ENCODE assay signal across 9 cellular contexts in genomic region chr2:72579595-72580180, GRCh38.
DNase-seq lines count a peak whose midpoint lies in the region; ATAC-seq and TF ChIP-seq lines count a peak whose summit lies in the region.
"Had no signal": no experiment of that assay in that cellular context is flagged by ENCODE, and none has a peak within 500 bp of the region (broad histone marks: within the 10 kb centered on the region; RNA-seq: fewer than 3 reads in every experiment).

No MANE protein-coding gene starts in this region.

- TF ChIP-seq POLR2A in body of pancreas (IDR thresholded peaks at IDR 0.05) = no peak

- no peaks in the 10 kb centered on the region for H3K27me3 ChIP-seq in BE2C
- H3K27me3 ChIP-seq in body of pancreas = no peaks in the 10 kb centered on the region

- H3K36me3 ChIP-seq in BE2C (no peaks in the 10 kb centered on the region), body of pancreas (replicated peaks in 1 of 2; ENCODE audit: insufficient read depth in 1 of 2, low read depth in 2 of 2) (no peaks in the 10 kb centered on the region)
- H3K36me3 ChIP-seq: HAP-1 had no signal

- no peaks in the 10 kb centered on the region for H3K4me1 ChIP-seq in BE2C
- no peaks in the 10 kb centered on the region for H3K4me1 ChIP-seq in body of pancreas

- H3K9me3 ChIP-seq in BE2C = no peaks in the 10 kb centered on the region
- H3K9me3 ChIP-seq in body of pancreas = no peaks in the 10 kb centered on the region
- H3K9me3 ChIP-seq: HAP-1 had no signal

- no peak overlapping the region for H3K4me3 ChIP-seq in BE2C (ENCODE audit: low read depth, low read length)
- no peak overlapping the region for H3K4me3 ChIP-seq in body of pancreas
- H3K4me3 ChIP-seq: HAP-1 had no signal

- H3K27ac ChIP-seq in body of pancreas = no peak overlapping the region

- peak; percentile 71 for ATAC-seq in GM19395 (IDR thresholded peaks at IDR 0.05; ENCODE audit: unreplicated experiment)
- no peak for ATAC-seq in body of pancreas
- no peak for ATAC-seq in HG02642 (IDR thresholded peaks at IDR 0.05; ENCODE audit: poor library complexity, unreplicated experiment)
- no peak for ATAC-seq in GM19452 (IDR thresholded peaks at IDR 0.05; ENCODE audit: unreplicated experiment)

- DNase-seq in BE2C = no peak
- DNase-seq in NCI-H2196 treated with DMSO at 0.1 percent for 48 hours (lab: John Stamatoyannopoulos, UW; ENCODE audit: unreplicated experiment) = peak; percentile 24
- no peak for DNase-seq in body of pancreas
- peak; percentile 63 for DNase-seq in kidney tubule cell (ENCODE audit: low spot score)
- no peak for DNase-seq in NK-92 (lab: John Stamatoyannopoulos, UW; ENCODE audit: unreplicated experiment)

- peak; percentile 40 for TF ChIP-seq CTCF in BE2C (IDR thresholded peaks at IDR 0.05; ENCODE audit: low read depth, low read length)
- peak; percentile 19 to 73 (median 64) for TF ChIP-seq CTCF in body of pancreas (IDR thresholded peaks at IDR 0.05)

- intact Hi-C loops in body of pancreas (cut with DNase I) = no loop called here

- 17 to 28% methylated on average over 1 of the region's 1 CpG for WGBS in body of pancreas, 2 donors

Comparison
In these comparisons a context has a peak if more than half of its experiments do, and no peak if none do; other contexts are left out.
1. DNase-seq: peak in NCI-H2196 treated with DMSO at 0.1 percent for 48 hours (single experiment) and kidney tubule cell (single experiment); none in BE2C (single experiment), body of pancreas (0 of 4) and NK-92 (single experiment).